In the genomic region with DNA sequence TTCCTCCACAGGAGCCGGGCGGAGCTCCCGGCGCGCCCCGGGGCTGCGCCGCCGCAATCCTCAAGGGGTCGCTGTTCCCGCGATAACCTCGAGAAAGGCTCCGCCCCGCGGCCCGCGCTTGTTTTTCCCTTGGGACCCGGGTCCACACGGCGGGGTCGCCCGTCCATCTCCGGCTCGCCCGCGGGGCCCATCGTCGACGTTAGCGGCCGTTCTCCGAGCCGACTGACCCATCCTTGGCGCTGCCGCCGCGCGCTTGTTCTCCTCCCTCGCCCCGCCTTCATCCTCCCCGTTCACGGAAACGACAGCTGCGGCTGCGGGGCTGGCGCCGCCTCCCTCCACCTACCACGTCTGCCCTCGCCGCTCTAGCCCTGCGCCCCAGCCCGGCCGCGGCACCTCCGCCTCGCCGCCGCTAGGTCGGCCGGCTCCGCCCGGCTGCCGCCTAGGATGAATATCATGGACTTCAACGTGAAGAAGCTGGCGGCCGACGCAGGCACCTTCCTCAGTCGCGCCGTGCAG, we compare ENCODE assay signal across 8 cellular contexts. TPM values are rescaled to one million over a fixed set of nuclear protein-coding genes. Genes with fewer than 3 reads are reported as not detected.
DNase-seq lines count a peak whose midpoint lies in the region; ATAC-seq and TF ChIP-seq lines count a peak whose summit lies in the region.

TSS of gene SH3GLB1 (plus strand) at position 121 of the 516 bp plus-strand sequence. CDS start at position 445, 324 bp downstream.

- peak within 1 kb of the TSS; percentile 99 for H3K4me3 Mint-ChIP-seq in chondrocyte (ENCODE audit: unreplicated experiment)

- H3K27me3 ChIP-seq in BLaER1 = no peaks in the 10 kb centered on the region

- peak; percentile 89 for ATAC-seq in HG03439 (IDR thresholded peaks at IDR 0.05; ENCODE audit: unreplicated experiment)

- DNase-seq in GM19238 (ENCODE audit: insufficient read length, low spot score) = peak; percentile 63
- DNase-seq in NCI-H460 (ENCODE audit: extremely low read depth, low read depth) = peak; percentile 72
- DNase-seq in activated CD4-positive, alpha-beta T cell treated with anti-CD3 and anti-CD28 coated beads for 24 hours (ENCODE audit: low read depth in 2 of 2) = peak; percentile 82 to 84
- peak; percentile 95 for DNase-seq in chondrocyte (ENCODE audit: low spot score)
- peak; percentile 90 for DNase-seq in kidney glomerular epithelial cell (lab: John Stamatoyannopoulos, UW)
- peak; percentile 65 to 86 for DNase-seq in stimulated activated CD4-positive, alpha-beta T cell treated with anti-CD3 and anti-CD28 coated beads, Interleukin-1b, Interleukin-23, amount 100 ng/mL, for 1 hour (ENCODE audit: low read depth in 2 of 2)

- no peaks in the 10 kb centered on the region for H3K27me3 Mint-ChIP-seq in chondrocyte (ENCODE audit: low read depth)

- peak within 1 kb of the TSS; percentile 92 for H3K27ac ChIP-seq in BLaER1

- TF ChIP-seq CTCF in chondrocyte (IDR thresholded peaks at IDR 0.05) = peak; percentile 97

- H4K20me1 ChIP-seq in BLaER1 = peaks cover 42% of the 10 kb centered on the region

- peak within 1 kb of the TSS; percentile 88 for H3K4me2 ChIP-seq in BLaER1

- peak within 1 kb of the TSS; percentile 96 for H3K9ac ChIP-seq in BLaER1

- H3K27ac Mint-ChIP-seq in chondrocyte (ENCODE audit: unreplicated experiment) = peak within 1 kb of the TSS; percentile 100

- peaks cover 38% of the 10 kb centered on the region for H3K4me1 Mint-ChIP-seq in chondrocyte (ENCODE audit: low read depth)

- peak within 1 kb of the TSS; percentile 88 for H3K4me3 ChIP-seq in BLaER1

- H3K9me3 Mint-ChIP-seq in chondrocyte (ENCODE audit: low read depth) = no peaks in the 10 kb centered on the region

- peaks cover 33% of the 10 kb centered on the region for H3K4me1 ChIP-seq in BLaER1

- no peaks in the 10 kb centered on the region; the same call in 1 of the 2 replicates for H3K36me3 ChIP-seq in BLaER1

- H3K36me3 Mint-ChIP-seq in chondrocyte (ENCODE audit: low read depth) = no peaks in the 10 kb centered on the region

- no peaks in the 10 kb centered on the region for H3K9me3 ChIP-seq in BLaER1

RNA-seq across cellular contexts. Expression of gene SH3GLB1, which starts in this region (rescaled TPM):
- 22.1 and 25.0 TPM in 2 replicates for total RNA-seq in NCI-H460 (2014; rRNA removed; shearing (Covaris generic))
- polyA plus RNA-seq in NCI-H460 (2014; cell fraction: nucleus; rRNA removed) = 8.9 and 12.0 TPM in 2 replicates
- 118 to 135 TPM (median 133 TPM) in 3 replicates for total RNA-seq in chondrocyte

Comparison
In these comparisons a context has a peak if more than half of its experiments do, and no peak if none do; other contexts are left out.
1. Peak in every context shown above with its lines: DNase-seq, ATAC-seq, H3K4me3 ChIP-seq and H3K27ac ChIP-seq.